ENCODE assay signal across 29 cellular contexts in the genomic region with DNA sequence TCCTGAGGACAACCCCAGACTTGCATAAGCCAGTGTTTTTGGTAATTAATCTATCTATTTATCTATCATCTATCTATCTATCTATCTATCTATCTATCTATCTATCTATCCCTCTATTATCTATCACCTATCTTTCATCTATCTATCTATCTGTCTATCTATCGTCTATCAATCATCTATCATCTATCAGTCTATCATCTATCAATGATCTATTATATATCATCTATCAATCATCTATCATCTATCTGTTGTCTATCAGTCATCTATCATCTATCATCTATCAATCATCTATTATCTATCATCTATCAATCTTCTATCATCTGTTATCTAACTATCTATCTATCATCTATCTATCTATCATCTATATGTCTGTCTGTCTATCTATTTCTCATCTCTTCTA.
"Had no signal": no experiment of that assay in that cellular context is flagged by ENCODE, and none has a peak within 500 bp of the region (broad histone marks: within the 10 kb centered on the region; RNA-seq: fewer than 3 reads in every experiment).

No MANE protein-coding gene starts in this region.

- H3K4me1 ChIP-seq: testis, thyroid gland, upper lobe of right lung, uterus had no signal

- H3K4me3 ChIP-seq: stomach, suprapubic skin, testis, thoracic aorta, thyroid gland, tibial artery, tibial nerve, transverse colon, upper lobe of left lung, upper lobe of right lung, uterus, vagina had no signal

- H3K36me3 Mint-ChIP-seq: stimulated activated effector memory CD8-positive, alpha-beta T cell treated with anti-CD3 and anti-CD28 coated beads, Interleukin-12 subunit alpha, Interleukin-12 subunit beta, amount 100 ng/mL, for 72 hours; stimulated activated memory B cell treated with anti-CD40 and anti-IgM and Interleukin-4, amounts not matched to agents 10 μg/mL and 1 μg/mL and 100 μg/mL, for 72 hours; type B pancreatic cell had no signal

- H3K9me3 ChIP-seq: suprapubic skin, testis, thyroid gland, transverse colon, upper lobe of right lung, uterus, vagina had no signal

- H3K27me3 ChIP-seq: testis, thyroid gland, transverse colon, upper lobe of right lung, uterus, vagina had no signal

- FAIRE-seq: urothelium cell line had no signal

- H3K27ac ChIP-seq: stomach, suprapubic skin, testis, thoracic aorta, thyroid gland, tibial artery, tibial nerve, transverse colon, upper lobe of left lung, upper lobe of right lung, uterus, vagina had no signal

- DNase-seq: stimulated activated CD4-positive, alpha-beta T cell treated with anti-CD3 and anti-CD28 coated beads, Interleukin-2, amount 100 ng/mL, for 48 hours; stimulated activated CD4-positive, alpha-beta T cell treated with anti-CD3 and anti-CD28 coated beads, Interleukin-4, amount 100 ng/mL, for 1 hour; stimulated activated CD4-positive, alpha-beta T cell treated with anti-CD3 and anti-CD28 coated beads, Interleukin-4, amount 100 ng/mL, for 24 hours; stimulated activated CD4-positive, alpha-beta T cell treated with anti-CD3 and anti-CD28 coated beads, Interleukin-4, amount 100 ng/mL, for 4 hours; stimulated activated CD8-positive, alpha-beta memory T cell treated with anti-CD3 and anti-CD28 coated beads, Interleukin-4, amount 100 ng/mL, for 48 hours; stimulated activated naive B cell treated with anti-CD40 and anti-IgM and Interleukin-4, amounts not matched to agents 10 μg/mL and 1 μg/mL and 100 μg/mL, for 72 hours; stimulated activated naive CD4-positive, alpha-beta T cell; stimulated activated naive CD4-positive, alpha-beta T cell treated with Interleukin-2 at 50 U/mL for 16 hours; stimulated activated naive CD8-positive, alpha-beta T cell treated with anti-CD3 and anti-CD28 coated beads, Interleukin-15, amount 100 ng/mL, for 72 hours; stimulated activated naive CD8-positive, alpha-beta T cell treated with anti-CD3 and anti-CD28 coated beads, Interleukin-15, Interleukin-2, amounts not matched to agents 100 U/mL and 50 U/mL, for 24 hours; stomach; substantia nigra; testis; thyroid gland; tibial artery; transverse colon; trophoblast cell; upper lobe of left lung; upper lobe of right lung; uterus had no signal

- H3K36me3 ChIP-seq: stomach, suprapubic skin, thoracic aorta, thyroid gland, tibial artery, tibial nerve, transverse colon, upper lobe of left lung, upper lobe of right lung, uterus, vagina had no signal

- H3K4me3 Mint-ChIP-seq: stimulated activated effector memory CD8-positive, alpha-beta T cell treated with anti-CD3 and anti-CD28 coated beads, Interleukin-12 subunit alpha, Interleukin-12 subunit beta, amount 100 ng/mL, for 72 hours; stimulated activated memory B cell treated with anti-CD40 and anti-IgM and Interleukin-4, amounts not matched to agents 10 μg/mL and 1 μg/mL and 100 μg/mL, for 72 hours; stimulated activated naive B cell treated with anti-CD40 and anti-IgM and Interleukin-4, amounts not matched to agents 10 μg/mL and 1 μg/mL and 100 μg/mL, for 72 hours; stimulated activated naive CD8-positive, alpha-beta T cell treated with anti-CD3 and anti-CD28 coated beads, Interleukin-15, amount 100 ng/mL, for 72 hours; stimulated activated naive CD8-positive, alpha-beta T cell treated with anti-CD3 and anti-CD28 coated beads, Interleukin-15, Interleukin-2, amounts not matched to agents 100 ng/mL and 50 ng/mL, for 24 hours; type B pancreatic cell had no signal

- ATAC-seq: stimulated activated effector memory CD8-positive, alpha-beta T cell treated with anti-CD3 and anti-CD28 coated beads, Interleukin-12 subunit alpha, Interleukin-12 subunit beta, amount 100 ng/mL, for 72 hours; stimulated activated memory B cell treated with anti-CD40 and anti-IgM and Interleukin-4, amounts not matched to agents 10 μg/mL and 1 μg/mL and 100 μg/mL, for 72 hours; stimulated activated naive B cell treated with anti-CD40 and anti-IgM and Interleukin-4, amounts not matched to agents 10 μg/mL and 1 μg/mL and 100 μg/mL, for 72 hours; stimulated activated naive CD8-positive, alpha-beta T cell treated with anti-CD3 and anti-CD28 coated beads, Interleukin-15, amount 100 ng/mL, for 72 hours; stimulated activated naive CD8-positive, alpha-beta T cell treated with anti-CD3 and anti-CD28 coated beads, Interleukin-15, Interleukin-2, amounts not matched to agents 100 U/mL and 50 U/mL, for 24 hours; upper lobe of right lung had no signal

- H3K27ac Mint-ChIP-seq: stimulated activated effector memory CD8-positive, alpha-beta T cell treated with anti-CD3 and anti-CD28 coated beads, Interleukin-12 subunit alpha, Interleukin-12 subunit beta, amount 100 ng/mL, for 72 hours; stimulated activated memory B cell treated with anti-CD40 and anti-IgM and Interleukin-4, amounts not matched to agents 10 μg/mL and 1 μg/mL and 100 μg/mL, for 72 hours; stimulated activated naive B cell treated with anti-CD40 and anti-IgM and Interleukin-4, amounts not matched to agents 10 μg/mL and 1 μg/mL and 100 μg/mL, for 72 hours; stimulated activated naive CD8-positive, alpha-beta T cell treated with anti-CD3 and anti-CD28 coated beads, Interleukin-15, amount 100 ng/mL, for 72 hours; stimulated activated naive CD8-positive, alpha-beta T cell treated with anti-CD3 and anti-CD28 coated beads, Interleukin-15, Interleukin-2, amounts not matched to agents 100 ng/mL and 50 ng/mL, for 24 hours; type B pancreatic cell had no signal

- H3K27me3 Mint-ChIP-seq: stimulated activated naive CD8-positive, alpha-beta T cell treated with anti-CD3 and anti-CD28 coated beads, Interleukin-15, Interleukin-2, amounts not matched to agents 100 ng/mL and 50 ng/mL, for 24 hours; type B pancreatic cell had no signal
